Comparison of ENCODE assay signal across 13 cellular contexts in the genomic region with DNA sequence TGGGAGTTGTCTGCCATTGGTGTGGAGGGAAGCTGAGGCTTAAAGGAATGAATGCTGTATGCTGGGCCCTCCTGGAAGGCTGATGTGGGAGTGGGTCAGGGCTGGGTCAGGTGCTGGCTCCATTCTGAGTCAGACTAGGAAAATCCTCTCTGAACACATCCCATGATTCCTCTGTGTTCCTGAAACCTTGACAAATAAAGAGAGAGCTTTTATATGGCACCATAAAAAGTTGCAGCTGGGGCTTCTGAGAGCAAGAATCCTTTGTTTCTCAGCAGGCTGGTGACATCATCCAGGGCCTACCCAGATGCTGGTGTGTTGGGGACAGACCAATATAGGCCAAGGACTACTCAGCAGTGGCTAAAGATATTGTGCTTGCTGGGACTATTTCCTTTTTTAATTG. TPM values are rescaled to one million over a fixed set of nuclear protein-coding genes. Genes with fewer than 3 reads are reported as not detected.
DNase-seq lines count a peak whose midpoint lies in the region; ATAC-seq, FAIRE-seq and TF ChIP-seq lines count a peak whose summit lies in the region.
"Had no signal": no experiment of that assay in that cellular context is flagged by ENCODE, and none has a peak within 500 bp of the region (broad histone marks: within the 10 kb centered on the region; RNA-seq: fewer than 3 reads in every experiment).

No MANE protein-coding gene starts in this region.

- H3K27me3 ChIP-seq in astrocyte (ENCODE audit: insufficient read depth, low read length), result no peaks in the 10 kb centered on the region
- H3K27me3 ChIP-seq in H7 (ENCODE audit: control insufficient read depth, insufficient read depth, low read length), result no peaks in the 10 kb centered on the region

- H3K4me1 Mint-ChIP-seq in astrocyte (ENCODE audit: low read depth, unreplicated experiment), result peaks cover 5% of the 10 kb centered on the region
- H3K4me1 Mint-ChIP-seq: CD14-positive monocyte had no signal

- no peak overlapping the region for H3K9ac ChIP-seq in astrocyte (ENCODE audit: low read length)
- H3K9ac ChIP-seq: parathyroid adenoma had no signal

- H3K27ac ChIP-seq in astrocyte (ENCODE audit: low read depth, low read length), result no peak overlapping the region
- H3K27ac ChIP-seq: parathyroid adenoma had no signal

- H3K9me3 Mint-ChIP-seq in astrocyte (ENCODE audit: unreplicated experiment), result no peaks in the 10 kb centered on the region
- H3K9me3 Mint-ChIP-seq: CD14-positive monocyte had no signal

- H3K4me3 ChIP-seq in AG10803 (ENCODE audit: low read length), result no peak overlapping the region
- H3K4me3 ChIP-seq in astrocyte (ENCODE audit: insufficient read depth, low read depth, low read length), result no peak overlapping the region
- no peak overlapping the region for H3K4me3 ChIP-seq in H7 (ENCODE audit: insufficient read depth, low read depth, low read length)

- no peak for FAIRE-seq in astrocyte (lab: Jason Lieb, UNC)

- peak; percentile 38 for DNase-seq in AG10803 (ENCODE audit: low read depth)
- DNase-seq in HT1080 (ENCODE audit: low read depth), result peak; percentile 34
- DNase-seq in astrocyte (ENCODE audit: low read depth), result peak; percentile 51
- DNase-seq in midbrain (lab: John Stamatoyannopoulos, UW), result peak; percentile 83
- no peak for DNase-seq in germinal center (ENCODE audit: low spot score)
- no peak for DNase-seq in HuH-7 (ENCODE audit: low spot score)
- DNase-seq in H7, result no peak
- DNase-seq: amniotic stem cell, mesendoderm, NCI-H446 treated with DMSO at 0.1 percent for 48 hours had no signal

- H3K36me3 ChIP-seq in astrocyte (ENCODE audit: insufficient read depth, low read length) (no peaks in the 10 kb centered on the region), H7 (replicated peaks; ENCODE audit: control insufficient read depth, insufficient read depth, low read length) (no peaks in the 10 kb centered on the region)

- peaks cover 8% of the 10 kb centered on the region for H3K4me1 ChIP-seq in astrocyte (ENCODE audit: insufficient read depth, low read length)
- H3K4me1 ChIP-seq: parathyroid adenoma had no signal

- H3K4me2 ChIP-seq in astrocyte (ENCODE audit: low read length), result peak overlapping the region; percentile 10

- no peak for ATAC-seq in HG03159 (IDR thresholded peaks at IDR 0.05; ENCODE audit: unreplicated experiment)

- no peaks in the 10 kb centered on the region for H3K9me3 ChIP-seq in astrocyte (ENCODE audit: insufficient read depth, low read depth, low read length)

- H3K79me2 ChIP-seq in astrocyte (ENCODE audit: insufficient read depth, low read length), result peaks cover 33% of the 10 kb centered on the region
- H3K79me2 ChIP-seq: parathyroid adenoma had no signal

- no peaks in the 10 kb centered on the region for H3K36me3 Mint-ChIP-seq in astrocyte (ENCODE audit: low read depth, unreplicated experiment)
- H3K36me3 Mint-ChIP-seq: CD14-positive monocyte had no signal

- H3K27ac Mint-ChIP-seq in astrocyte (ENCODE audit: unreplicated experiment), result peak overlapping the region; percentile 20
- H3K27ac Mint-ChIP-seq: CD14-positive monocyte had no signal

- TF ChIP-seq CTCF in AG10803 (conservative IDR thresholded peaks at IDR 0.05; ENCODE audit: low read length) (no peak), astrocyte (IDR thresholded peaks at IDR 0.05; ENCODE audit: insufficient read depth, low read depth, low read length) (no peak)

- no peak overlapping the region for H3K4me3 Mint-ChIP-seq in astrocyte (ENCODE audit: unreplicated experiment)
- H3K4me3 Mint-ChIP-seq: CD14-positive monocyte had no signal

- peaks cover 7% of the 10 kb centered on the region for H3K27me3 Mint-ChIP-seq in astrocyte (ENCODE audit: low read depth, unreplicated experiment)

- no peak overlapping the region for H2AFZ ChIP-seq in astrocyte (ENCODE audit: low read depth, low read length)
- H2AFZ ChIP-seq: parathyroid adenoma had no signal

- peaks cover 52% of the 10 kb centered on the region for H4K20me1 ChIP-seq in astrocyte (ENCODE audit: insufficient read depth, low read length)

RNA-seq across cellular contexts. Expression of gene NFASC, which starts 27.8 kb away (rescaled TPM):
- total RNA-seq in HT1080 (2014; rRNA removed; shearing (Covaris generic)), result 7.3 and 7.8 TPM in 2 replicates
- polyA plus RNA-seq in HT1080 (2015; cell fraction: cytosol; rRNA removed), result 0.09 and 0.12 TPM in 2 replicates
- 0.16 and 0.56 TPM in 2 replicates for polyA plus RNA-seq in HT1080 (2015; cell fraction: nucleus; rRNA removed)
- 26.7 and 29.6 TPM in 2 replicates for total RNA-seq in astrocyte
- total RNA-seq in H7 (2014; rRNA removed; shearing (Covaris generic)), result 22.4 and 23.6 TPM in 2 replicates
- polyA plus RNA-seq: CD14-positive monocyte had no signal

Comparison
In these comparisons a context has a peak if more than half of its experiments do, and no peak if none do; other contexts are left out.
1. DNase-seq: peak in AG10803 (single experiment), HT1080 (single experiment), astrocyte (single experiment) and midbrain (single experiment); none in germinal center (single experiment), HuH-7 (single experiment) and H7 (single experiment).